12 cellular contexts compared by ENCODE assay signal in genomic region chr2:105431367-105432088, GRCh38. TPM values are rescaled to one million over a fixed set of nuclear protein-coding genes. Genes with fewer than 3 reads are reported as not detected.
A peak's percentile ranks its signal among the peaks of the same experiment; 100 is the strongest.
DNase-seq lines count a peak whose midpoint lies in the region; ATAC-seq and TF ChIP-seq lines count a peak whose summit lies in the region.
"Had no signal": no experiment of that assay in that cellular context is flagged by ENCODE, and none has a peak within 500 bp of the region (broad histone marks: within the 10 kb centered on the region; RNA-seq: fewer than 3 reads in every experiment).

No MANE protein-coding gene starts in this region.

- H3K9me3 ChIP-seq in Panc1 (ENCODE audit: control insufficient read depth, insufficient read depth, low read depth, low read length): no peaks in the 10 kb centered on the region
- H3K9me3 ChIP-seq: SJCRH30 had no signal

- no peak for TF ChIP-seq CTCF in Panc1 (IDR thresholded peaks at IDR 0.05)

- DNase-seq in DMS153 (lab: John Stamatoyannopoulos, UW) (peak; percentile 32), Panc1 (ENCODE audit: low read depth, low spot score) (no peak), Right ventricle myocardium inferior (ENCODE audit: missing footprints) (peak; percentile 74), posterior cingulate gyrus (peak in 9 of 10 donors; percentile 16 to 93 (median 70)), putamen (ENCODE audit: low spot score) (no peak)
- no peak for DNase-seq in NK-92 treated with Interleukin-12 subunit alpha and Interleukin-12 subunit beta, amount 100 ng/mL, for 24 hours (lab: John Stamatoyannopoulos, UW)
- no peak for DNase-seq in activated CD4-positive, alpha-beta T cell treated with anti-CD3 and anti-CD28 coated beads for 48 hours
- DNase-seq: activated CD4-positive, CD25-positive, alpha-beta regulatory T cell treated with anti-CD3 and anti-CD28 coated beads, Interleukin-2, amount 50 U/mL, for 72 hours; AML-193; SJCRH30 had no signal

- CTCF ChIA-PET in Panc1 (lab: Charles Lee): no interaction called here

- peak overlapping the region; percentile 92 for H3K27ac ChIP-seq in Panc1 (ENCODE audit: low read length)
- H3K27ac ChIP-seq: SJCRH30 had no signal

- H3K36me3 ChIP-seq in Panc1 (ENCODE audit: control insufficient read depth, insufficient read depth, low read length): no peaks in the 10 kb centered on the region
- H3K36me3 ChIP-seq: SJCRH30 had no signal

- H3K4me1 ChIP-seq in Panc1 (ENCODE audit: control insufficient read depth, insufficient read depth, low read length): peaks cover 39% of the 10 kb centered on the region
- H3K4me1 ChIP-seq: SJCRH30 had no signal

- H3K27me3 ChIP-seq in Panc1 (ENCODE audit: control insufficient read depth, insufficient read depth, low read length): no peaks in the 10 kb centered on the region
- H3K27me3 ChIP-seq: SJCRH30 had no signal

- in situ Hi-C loops in Panc1 (cut with HindIII; ENCODE audit: low pct_unique_long_range_greater_than_20kb, low sequenced_read_pairs): no loop called here

- POLR2A ChIA-PET in Panc1 (lab: Charles Lee): interaction anchor here (0.7 kb wide), 1 partner anchor 24 kb away, joined by 3 read pairs; no protein-coding TSS in a partner anchor

- no TSS peak for BruUV-seq in Panc1 (replicated peaks; lab: Mats Ljungman, UMichigan)

- ATAC-seq in Panc1 (peak; percentile 66), Right ventricle myocardium inferior (peak; percentile 21), HG03469 (IDR thresholded peaks at IDR 0.05; ENCODE audit: unreplicated experiment) (no peak)
- ATAC-seq: activated T-helper 17 cell treated with anti-CD3 and anti-CD28 coated beads, Interleukin-2, amount 50 U/mL, for 72 hours had no signal

- H3K4me3 ChIP-seq in Panc1 (ENCODE audit: low read depth in 2 of 2, low read length in 2 of 2): 0 out of 4 replicates have a peak overlapping the region, but pooled peaks of 1 of the 2 experiments have one; percentile 2
- H3K4me3 ChIP-seq: SJCRH30 had no signal

- intact Hi-C loops in Panc1 (cut with micrococcal nuclease; ENCODE audit: unreplicated experiment): no loop called here
- intact Hi-C loops in Right ventricle myocardium inferior (cut with DNase I): no loop called here
- intact Hi-C loops in posterior cingulate gyrus (cut with DNase I): no loop called here

RNA-seq across cellular contexts. Expression of gene FHL2, which starts 32.7 kb away (rescaled TPM):
- 378 TPM for total RNA-seq in Panc1 (2021; ENCODE audit: unreplicated experiment)
- 411 TPM for polyA plus RNA-seq in Panc1 (2012; ENCODE audit: insufficient read length)
- total RNA-seq in Right ventricle myocardium inferior: 1,619 TPM

Comparison
In these comparisons a context has a peak if more than half of its experiments do, and no peak if none do; other contexts are left out.
1. DNase-seq: peak in DMS153 (single experiment), Right ventricle myocardium inferior (single experiment) and posterior cingulate gyrus (9 of 10); none in Panc1 (single experiment), putamen (single experiment), NK-92 treated with Interleukin-12 subunit alpha and Interleukin-12 subunit beta, amount 100 ng/mL, for 24 hours (single experiment) and activated CD4-positive, alpha-beta T cell treated with anti-CD3 and anti-CD28 coated beads for 48 hours (single experiment).